In the genomic region with DNA sequence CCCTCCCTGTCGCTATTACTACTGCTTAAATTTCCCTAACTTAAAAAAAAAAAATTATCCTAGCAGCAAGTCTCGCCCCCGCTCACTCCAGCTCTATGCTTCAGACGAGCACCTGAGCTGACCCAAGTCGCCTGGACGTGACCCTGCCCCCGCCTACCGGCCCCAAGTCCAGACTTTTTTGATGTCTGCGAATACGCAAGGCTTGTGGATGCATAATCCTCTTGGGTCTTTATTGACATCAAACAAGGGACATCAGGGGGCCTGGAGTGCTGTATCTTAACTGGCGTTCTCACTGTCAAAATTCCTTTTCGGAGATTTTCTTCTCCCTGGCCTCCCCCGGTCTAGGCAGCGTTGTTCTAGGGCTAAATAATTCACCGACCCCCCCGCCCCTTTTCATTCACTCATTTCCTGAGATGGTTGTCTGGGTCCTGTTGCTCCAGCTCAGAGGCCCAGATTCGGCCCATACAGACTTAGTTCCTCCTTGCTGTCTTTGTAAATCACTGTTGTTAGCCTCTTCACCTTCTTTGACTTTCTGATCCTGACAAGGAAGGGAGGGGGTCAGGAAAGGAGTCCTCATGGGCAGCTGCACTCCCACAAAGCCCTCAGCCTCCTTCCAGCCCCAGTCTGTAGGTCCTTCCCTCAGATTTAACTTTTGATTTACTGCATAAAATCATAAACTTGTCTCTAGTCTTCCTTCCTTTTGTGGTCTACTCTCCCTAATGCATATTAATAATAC, we compare ENCODE assay signal across 8 cellular contexts. TPM values are rescaled to one million over a fixed set of nuclear protein-coding genes. Genes with fewer than 3 reads are reported as not detected.
A peak's percentile ranks its signal among the peaks of the same experiment; 100 is the strongest.
DNase-seq lines count a peak whose midpoint lies in the region; ATAC-seq and TF ChIP-seq lines count a peak whose summit lies in the region.

No MANE protein-coding gene starts in this region.

- TF ChIP-seq CTCF in GM12865 (IDR thresholded peaks at IDR 0.05; ENCODE audit: insufficient read depth, low read depth, low read length, missing control alignments): no peak
- TF ChIP-seq CTCF in fibroblast of lung (conservative IDR thresholded peaks at IDR 0.05 in 1 of 2, IDR thresholded peaks at IDR 0.05 in 1 of 2; ENCODE audit: low read depth in 1 of 2, low read length in 2 of 2): no peak

- H3K27ac ChIP-seq in SJCRH30 (no peak overlapping the region), fibroblast of lung (ENCODE audit: insufficient read depth, low read length) (no peak overlapping the region)

- H3K79me2 ChIP-seq in fibroblast of lung (ENCODE audit: control insufficient read depth, insufficient read depth, low read length): no peaks in the 10 kb centered on the region

- H3K36me3 ChIP-seq in SJCRH30 (no peaks in the 10 kb centered on the region), fibroblast of lung (ENCODE audit: control insufficient read depth, insufficient read depth, low read length) (no peaks in the 10 kb centered on the region)

- H3K4me1 ChIP-seq in SJCRH30 (peaks cover 21% of the 10 kb centered on the region), fibroblast of lung (ENCODE audit: control insufficient read depth, extremely low read depth, insufficient read depth, low read length) (peaks cover 16% of the 10 kb centered on the region)

- no peaks in the 10 kb centered on the region for H3K27me3 ChIP-seq in SJCRH30
- no peaks in the 10 kb centered on the region for H3K27me3 ChIP-seq in fibroblast of lung (ENCODE audit: control insufficient read depth, insufficient read depth, low read length)

- no peak for ATAC-seq in HG03520 (IDR thresholded peaks at IDR 0.05; ENCODE audit: unreplicated experiment)

- H3K4me3 ChIP-seq in GM12865 (ENCODE audit: low read depth, low read length) (peak overlapping the region; percentile 48), SJCRH30 (peak overlapping the region; percentile 81), fibroblast of lung (replicated peaks in 1 of 4; ENCODE audit: control extremely low read depth in 1 of 4, insufficient read depth in 1 of 4, low read depth in 3 of 4, low read length in 4 of 4) (peak overlapping the region in 3 of 4 experiments; percentile 14 to 44 (median 42)), skeletal muscle cell (ENCODE audit: low read depth, low read length) (peak overlapping the region; percentile 65)

- no peak overlapping the region for H2AFZ ChIP-seq in fibroblast of lung (ENCODE audit: low read length)

- H3K9me3 ChIP-seq in SJCRH30 (replicated peaks) (no peaks in the 10 kb centered on the region), fibroblast of lung (ENCODE audit: control insufficient read depth, insufficient read depth, low read depth, low read length) (no peaks in the 10 kb centered on the region)

- DNase-seq in GM12865 (ENCODE audit: low read depth): no peak
- DNase-seq in SJCRH30: no peak
- no peak for DNase-seq in fibroblast of lung (ENCODE audit: low read depth in 2 of 2)
- no peak for DNase-seq in skeletal muscle cell (ENCODE audit: low read depth)
- DNase-seq in cerebellar nuclear complex (lab: John Stamatoyannopoulos, UW): no peak
- no peak for DNase-seq in cerebellum (ENCODE audit: low spot score)
- no peak for DNase-seq in effector CD8-positive, alpha-beta T cell (lab: John Stamatoyannopoulos, UW)

- H4K20me1 ChIP-seq in fibroblast of lung (ENCODE audit: control insufficient read depth, extremely low read depth, insufficient read depth, low read length): no peaks in the 10 kb centered on the region

- H3K9ac ChIP-seq in fibroblast of lung (ENCODE audit: insufficient read depth, low read length): no peak overlapping the region

- H3K4me2 ChIP-seq in fibroblast of lung (ENCODE audit: extremely low read depth, insufficient read depth, low read length): peak overlapping the region; percentile 41

RNA-seq across cellular contexts. Expression of a gene that starts 0.6 kb away (rescaled TPM):
- total RNA-seq in SJCRH30 (2014; rRNA removed; shearing (Covaris generic)): 6.6 and 6.8 TPM in 2 replicates
- 1.3 TPM in 2 replicates for total RNA-seq in fibroblast of lung
- polyA plus RNA-seq in fibroblast of lung: 2.9 and 3.3 TPM in 2 replicates
- polyA plus RNA-seq in fibroblast of lung (2012): 3.7 and 3.8 TPM in 2 replicates
- 24.3 and 56.5 TPM in 2 replicates for polyA minus RNA-seq in fibroblast of lung (ENCODE audit: low replicate concordance)
- 21.2 TPM for total RNA-seq in cerebellum

RNA-seq across cellular contexts. Expression of a gene that starts 17.6 kb away (rescaled TPM):
- total RNA-seq in SJCRH30 (2014; rRNA removed; shearing (Covaris generic)): 22.3 and 24.5 TPM in 2 replicates
- total RNA-seq in fibroblast of lung (13.9 and 15.5 TPM in 2 replicates), cerebellum (63.5 TPM)
- 34.1 TPM in 2 replicates for polyA plus RNA-seq in fibroblast of lung
- 28.8 and 36.7 TPM in 2 replicates for polyA plus RNA-seq in fibroblast of lung (2012)
- 34.8 and 41.2 TPM in 2 replicates for polyA minus RNA-seq in fibroblast of lung (ENCODE audit: low replicate concordance)
